ENCODE assay signal across 8 cellular contexts in genomic region chr17:80605326-80606066, GRCh38.
A peak's percentile ranks its signal among the peaks of the same experiment; 100 is the strongest.
DNase-seq lines count a peak whose midpoint lies in the region; ATAC-seq and TF ChIP-seq lines count a peak whose summit lies in the region.

No MANE protein-coding gene starts in this region.

- DNase-seq in GM19240 (ENCODE audit: insufficient read length, low spot score) (peak; percentile 79), kidney glomerular epithelial cell (lab: John Stamatoyannopoulos, UW) (peak; percentile 23), medulla oblongata (ENCODE audit: extremely low spot score) (no peak), NCI-H2107 (lab: John Stamatoyannopoulos, UW) (no peak), dorsolateral prefrontal cortex (no peak), COR-L47 (lab: John Stamatoyannopoulos, UW) (no peak)
- DNase-seq in activated CD4-positive, alpha-beta T cell treated with anti-CD3 and anti-CD28 coated beads, Interleukin-2, amount 50 U/mL, for 24 hours (ENCODE audit: low read depth in 1 of 2, low spot score in 1 of 2) = peak; percentile 34 to 71

- TF ChIP-seq CTCF in dorsolateral prefrontal cortex (IDR thresholded peaks at IDR 0.05 in 54 of 56, conservative IDR thresholded peaks at IDR 0.05 in 2 of 56; ENCODE audit: low read depth in 1 of 56, partially characterized antibody in 56 of 56) = no peak

- no peaks in the 10 kb centered on the region for H3K27me3 ChIP-seq in dorsolateral prefrontal cortex

- peak; percentile 61 for ATAC-seq in HG03159 (IDR thresholded peaks at IDR 0.05; ENCODE audit: unreplicated experiment)

- intact Hi-C loops in dorsolateral prefrontal cortex (cut with DNase I) = no loop called here

- no peak overlapping the region for H3K27ac ChIP-seq in dorsolateral prefrontal cortex

- H3K4me3 ChIP-seq in dorsolateral prefrontal cortex = no peak overlapping the region

Comparison
In these comparisons a context has a peak if more than half of its experiments do, and no peak if none do; other contexts are left out.
1. DNase-seq: peak in GM19240 (single experiment), activated CD4-positive, alpha-beta T cell treated with anti-CD3 and anti-CD28 coated beads, Interleukin-2, amount 50 U/mL, for 24 hours (2 of 2) and kidney glomerular epithelial cell (single experiment); none in medulla oblongata (single experiment), NCI-H2107 (single experiment), dorsolateral prefrontal cortex (0 of 10) and COR-L47 (single experiment).